8 cellular contexts compared by ENCODE assay signal in the genomic region with DNA sequence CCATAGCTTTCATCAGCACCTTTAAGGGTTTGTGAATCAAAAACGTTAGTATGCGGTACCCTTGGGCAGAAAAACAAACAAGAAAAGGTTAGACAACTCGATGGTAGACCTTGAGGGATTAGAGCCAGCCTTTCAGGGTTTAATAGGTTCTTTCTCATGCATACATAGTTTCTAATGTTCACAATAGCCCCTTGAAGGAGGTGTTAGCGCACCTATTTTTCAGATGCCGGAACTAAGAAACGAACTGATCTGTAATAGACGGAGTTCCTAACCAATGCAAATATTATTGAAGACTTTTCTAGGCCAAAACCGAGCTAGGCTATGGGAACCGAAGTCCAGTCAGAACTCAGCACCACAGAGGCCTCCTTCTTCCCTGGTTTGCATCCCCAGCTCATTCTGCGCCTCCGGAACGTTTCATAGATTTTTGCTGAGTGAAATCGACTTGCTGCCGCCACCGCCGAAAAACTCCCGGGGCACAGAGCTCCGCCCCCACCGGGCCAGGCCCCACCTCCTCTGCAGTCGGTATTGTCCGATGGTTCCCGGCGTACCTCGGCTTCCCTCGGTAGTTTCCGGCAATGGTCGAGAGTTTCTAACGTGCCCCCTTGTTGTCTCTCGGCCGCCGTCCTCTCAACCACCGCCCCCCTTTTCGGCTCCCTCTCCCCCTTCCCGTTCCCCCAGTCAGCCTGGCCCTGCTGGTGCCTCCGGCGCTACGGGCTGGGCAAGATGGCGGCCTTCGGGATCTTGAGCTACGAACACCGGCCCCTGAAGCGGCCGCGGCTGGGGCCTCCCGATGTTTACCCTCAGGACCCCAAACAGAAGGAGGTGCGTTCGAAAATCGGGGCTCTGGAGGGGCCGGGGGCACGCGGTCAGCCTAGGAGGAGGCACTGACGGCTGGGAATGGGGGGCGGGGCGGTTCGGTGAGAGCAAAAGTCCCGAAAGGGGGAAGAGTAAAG. TPM values are rescaled to one million over a fixed set of nuclear protein-coding genes. Genes with fewer than 3 reads are reported as not detected.
DNase-seq lines count a peak whose midpoint lies in the region; ATAC-seq and TF ChIP-seq lines count a peak whose summit lies in the region.

MED12 (plus strand) TSS at position 565 of the 953 bp plus-strand sequence; CDS start at position 724, 159 bp downstream.

- POLR2A ChIA-PET in RWPE1 (lab: Yijun Ruan, JAX; ENCODE audit: low non-redundant PET) = interaction anchor here (0.6 kb wide), 1 partner anchor 364 kb away, joined by 7 read pairs; no protein-coding TSS in a partner anchor

- peaks cover 35% of the 10 kb centered on the region for H3K4me1 ChIP-seq in DND-41 (ENCODE audit: insufficient read depth, low read length)

- H3K4me1 Mint-ChIP-seq in natural killer cell treated with Interleukin-12 subunit alpha and Interleukin-12 subunit beta and Interleukin-15 and Interleukin-18, amount 100 ng/mL, for 72 hours (ENCODE audit: low read depth in 2 of 2) = peaks cover 14 to 33% of the 10 kb centered on the region in 2 donors

- no peaks in the 10 kb centered on the region for H4K20me1 ChIP-seq in DND-41 (ENCODE audit: insufficient read depth, low read length)

- H3K36me3 ChIP-seq in DND-41 (ENCODE audit: insufficient read depth, low read length) = peaks cover 37% of the 10 kb centered on the region
- H3K36me3 ChIP-seq in KOPT-K1 (ENCODE audit: insufficient read depth, low read length) = peaks cover 35% of the 10 kb centered on the region

- CTCF ChIA-PET in RWPE1 (lab: Yijun Ruan, JAX) = no interaction called here

- peak within 1 kb of the TSS; percentile 66 to 79; a peak in 3 of 4 replicates for H3K4me3 ChIP-seq in DND-41 (ENCODE audit: low read depth in 1 of 2, low read length in 2 of 2)
- peak within 1 kb of the TSS; percentile 69 for H3K4me3 ChIP-seq in fibroblast of pulmonary artery (replicated peaks; ENCODE audit: low read depth, low read length)

- peaks cover 10% of the 10 kb centered on the region for H3K36me3 Mint-ChIP-seq in natural killer cell treated with Interleukin-12 subunit alpha and Interleukin-12 subunit beta and Interleukin-15 and Interleukin-18, amount 100 ng/mL, for 72 hours

- H3K27me3 Mint-ChIP-seq in natural killer cell treated with Interleukin-12 subunit alpha and Interleukin-12 subunit beta and Interleukin-15 and Interleukin-18, amount 100 ng/mL, for 72 hours = peaks cover 0 to 8% of the 10 kb centered on the region in 2 donors

- H2AFZ ChIP-seq in DND-41 (ENCODE audit: low read depth, low read length) = peak within 1 kb of the TSS; percentile 94

- no peaks in the 10 kb centered on the region for H3K9me3 Mint-ChIP-seq in natural killer cell treated with Interleukin-12 subunit alpha and Interleukin-12 subunit beta and Interleukin-15 and Interleukin-18, amount 100 ng/mL, for 72 hours

- peak within 1 kb of the TSS; percentile 69 to 85 for H3K27ac Mint-ChIP-seq in natural killer cell treated with Interleukin-12 subunit alpha and Interleukin-12 subunit beta and Interleukin-15 and Interleukin-18, amount 100 ng/mL, for 72 hours

- ATAC-seq in DND-41 (ENCODE audit: insufficient read depth, low read depth) = peak; percentile 96
- peak; percentile 92 for ATAC-seq in GM21737 (IDR thresholded peaks at IDR 0.05; ENCODE audit: unreplicated experiment)
- peak; percentile 94 to 97 for ATAC-seq in natural killer cell treated with Interleukin-12 subunit alpha and Interleukin-12 subunit beta and Interleukin-15 and Interleukin-18, amount 100 ng/mL, for 72 hours

- H3K27me3 ChIP-seq in DND-41 (ENCODE audit: insufficient read depth, low read length, poor library complexity) = no peaks in the 10 kb centered on the region

- H3K27ac ChIP-seq in DND-41 (ENCODE audit: low read length) = peak within 1 kb of the TSS; percentile 99
- H3K27ac ChIP-seq in KOPT-K1 (ENCODE audit: low read depth, low read length, poor library complexity, severe bottlenecking) = peak within 1 kb of the TSS; percentile 91
- peak within 1 kb of the TSS; percentile 70 for H3K27ac ChIP-seq in RWPE1

- H3K4me3 Mint-ChIP-seq in natural killer cell treated with Interleukin-12 subunit alpha and Interleukin-12 subunit beta and Interleukin-15 and Interleukin-18, amount 100 ng/mL, for 72 hours = peak within 1 kb of the TSS; percentile 77

- H3K79me2 ChIP-seq in DND-41 (ENCODE audit: insufficient read depth, low read length) = peaks cover 32% of the 10 kb centered on the region

- peak within 1 kb of the TSS; percentile 86 for H3K9ac ChIP-seq in DND-41 (ENCODE audit: low read depth, low read length)

- peak within 1 kb of the TSS; percentile 81 for H3K4me2 ChIP-seq in DND-41 (ENCODE audit: insufficient read depth, low read length)

- H3K9me3 ChIP-seq in DND-41 (ENCODE audit: insufficient read depth, low read length, severe bottlenecking) = no peaks in the 10 kb centered on the region
- H3K9me3 ChIP-seq in KOPT-K1 (ENCODE audit: insufficient read depth, low read length, poor library complexity, severe bottlenecking) = no peaks in the 10 kb centered on the region

- DNase-seq in DND-41 (peak; percentile 89), RWPE1 (ENCODE audit: low spot score) (peak; percentile 59), fibroblast of pulmonary artery (ENCODE audit: low read depth) (peak; percentile 81)
- peak; percentile 70 for DNase-seq in activated effector memory CD4-positive, alpha-beta T cell treated with Interleukin-2 at 50 U/mL for 16 hours
- peak; percentile 84 for DNase-seq in natural killer cell treated with Interleukin-12 subunit alpha and Interleukin-12 subunit beta and Interleukin-15 and Interleukin-18, amount 100 ng/mL, for 72 hours (ENCODE audit: low spot score)
- peak; percentile 78 for DNase-seq in stimulated activated naive CD4-positive, alpha-beta T cell treated with Interleukin-2 at 50 U/mL for 16 hours (lab: John Stamatoyannopoulos, UW)

- TF ChIP-seq CTCF in DND-41 (IDR thresholded peaks at IDR 0.05; ENCODE audit: borderline replicate concordance, extremely low read depth, low read length, poor library complexity, severe bottlenecking) = no peak
- TF ChIP-seq CTCF in RWPE1 (conservative IDR thresholded peaks at IDR 0.05; ENCODE audit: low read depth) = no peak
- no peak for TF ChIP-seq CTCF in fibroblast of pulmonary artery (IDR thresholded peaks at IDR 0.05; ENCODE audit: low read length, missing control alignments)

RNA-seq across cellular contexts. Expression of gene MED12, which starts in this region (rescaled TPM):
- 10 to 100 TPM; 68.5 to 72.9 TPM for total RNA-seq in natural killer cell treated with Interleukin-12 subunit alpha and Interleukin-12 subunit beta and Interleukin-15 and Interleukin-18, amount 100 ng/mL, for 72 hours

Comparison
In these comparisons a context has a peak if more than half of its experiments do, and no peak if none do; other contexts are left out.
1. Peak in every context shown above with its lines: DNase-seq, ATAC-seq, H3K4me3 ChIP-seq and H3K27ac ChIP-seq.